ENCODE assay signal across 19 cellular contexts in the genomic region with DNA sequence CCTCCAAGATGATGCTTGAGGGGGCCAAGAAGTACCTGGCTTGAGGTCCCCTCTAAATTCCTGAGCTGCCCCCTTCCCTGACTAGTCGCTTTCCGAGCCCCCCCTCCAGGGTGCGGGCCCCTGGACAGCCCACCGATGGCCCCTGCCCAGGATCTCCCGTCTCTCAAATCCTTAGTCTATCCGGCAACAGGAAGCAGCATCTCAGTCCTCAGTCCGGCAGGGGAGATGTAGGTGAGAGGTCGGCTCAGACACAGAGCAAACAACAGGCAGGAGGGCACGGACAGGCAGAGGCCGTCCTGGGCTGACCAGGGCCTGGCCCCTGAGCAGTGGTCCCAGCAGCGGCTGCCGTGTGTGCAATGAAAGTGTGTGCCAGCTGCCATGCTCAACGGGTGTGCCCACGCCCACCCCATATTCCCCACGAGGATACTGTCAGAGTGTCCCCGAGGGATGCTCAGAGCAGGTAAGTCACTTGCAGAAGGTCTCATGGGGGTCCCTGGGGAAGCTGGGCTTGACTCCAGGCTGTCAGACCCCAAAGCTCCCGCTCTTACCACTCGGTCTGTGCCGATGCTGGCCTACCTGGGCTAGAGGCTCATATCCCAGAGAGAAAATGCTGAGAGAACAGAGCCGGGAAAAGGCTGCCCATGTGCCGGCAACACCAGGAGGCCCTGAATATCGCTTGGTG.
"Had no signal": no experiment of that assay in that cellular context is flagged by ENCODE, and none has a peak within 500 bp of the region (broad histone marks: within the 10 kb centered on the region; RNA-seq: fewer than 3 reads in every experiment).

No MANE protein-coding gene starts in this region.

- H3K4me1 ChIP-seq: body of pancreas, pancreas, vagina had no signal

- H3K27me3 ChIP-seq: body of pancreas, esophagus muscularis mucosa, pancreas, thyroid gland, vagina had no signal

- ATAC-seq: activated CD8-positive, alpha-beta memory T cell treated with anti-CD3 and anti-CD28 coated beads, Interleukin-2, amount 10 ng/mL, durations not matched to agents 7 days and 5 days; activated naive CD4-positive, alpha-beta T cell treated with anti-CD3 and anti-CD28 coated beads, Interleukin-2, amount 50 U/mL, for 72 hours; body of pancreas had no signal

- H3K9me3 ChIP-seq: body of pancreas, esophagus muscularis mucosa, left ventricle myocardium inferior, pancreas, thyroid gland, vagina had no signal

- H3K27ac ChIP-seq: body of pancreas, esophagus muscularis mucosa, left ventricle myocardium inferior, pancreas, thyroid gland, vagina had no signal

- FAIRE-seq: endometrium, pancreas had no signal

- H3K4me3 ChIP-seq: body of pancreas, esophagus muscularis mucosa, left ventricle myocardium inferior, pancreas, thyroid gland, vagina had no signal

- H3K36me3 ChIP-seq: left ventricle myocardium inferior, pancreas, thyroid gland, vagina had no signal

- DNase-seq: activated CD4-positive, alpha-beta T cell treated with anti-CD3 and anti-CD28 coated beads, Interleukin-2, amount 50 U/mL, for 48 hours; activated CD4-positive, CD25-positive, alpha-beta regulatory T cell treated with anti-CD3 and anti-CD28 coated beads, Interleukin-2, amount 50 U/mL, for 72 hours; activated CD8-positive, alpha-beta memory T cell treated with anti-CD3 and anti-CD28 coated beads, Interleukin-2, amount 10 ng/mL, durations not matched to agents 7 days and 5 days; activated effector memory CD4-positive, alpha-beta T cell treated with Interleukin-2 at 50 U/mL for 16 hours; activated T-cell treated with anti-CD3 and anti-CD28 coated beads, Interleukin-2, amount 50 U/mL, for 24 hours; amniotic stem cell; body of pancreas; foreskin fibroblast; head of caudate nucleus; left ventricle myocardium inferior; mesendoderm; stimulated activated CD4-positive, alpha-beta T cell treated with anti-CD3 and anti-CD28 coated beads, Interleukin-15, amount 100 ng/mL, for 24 hours; stimulated activated CD4-positive, alpha-beta T cell treated with anti-CD3 and anti-CD28 coated beads, Interleukin-4, amount 100 ng/mL, for 24 hours; thyroid gland had no signal
